ENCODE assay signal across 13 cellular contexts in the genomic region with DNA sequence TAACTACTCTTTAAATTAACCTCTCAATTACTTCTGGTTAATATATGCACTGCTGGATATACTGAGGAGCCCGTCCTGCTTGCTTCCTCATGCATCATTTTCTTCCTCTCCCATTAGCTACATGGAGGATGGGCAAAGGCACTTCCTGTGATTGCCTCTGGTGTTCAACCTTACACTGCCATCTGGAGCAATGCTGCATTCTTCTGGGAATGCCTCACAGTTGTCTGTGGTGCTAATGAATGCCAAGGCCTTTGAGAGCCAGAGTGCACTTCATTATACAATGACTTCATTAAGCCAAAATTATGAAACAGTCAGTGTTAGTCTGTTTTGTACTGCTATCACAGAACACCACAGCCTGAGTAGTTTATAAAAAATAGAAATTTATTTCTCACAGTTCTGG.
DNase-seq lines count a peak whose midpoint lies in the region; ATAC-seq and TF ChIP-seq lines count a peak whose summit lies in the region.
"Had no signal": no experiment of that assay in that cellular context is flagged by ENCODE, and none has a peak within 500 bp of the region (broad histone marks: within the 10 kb centered on the region; RNA-seq: fewer than 3 reads in every experiment).

No MANE protein-coding gene starts in this region.

- ATAC-seq in HG03025 (IDR thresholded peaks at IDR 0.05; ENCODE audit: low FRiP score, unreplicated experiment), result no peak
- ATAC-seq in WTC11, result no peak
- ATAC-seq in GM18868 (IDR thresholded peaks at IDR 0.05; ENCODE audit: unreplicated experiment), result no peak
- ATAC-seq: activated CD4-positive, alpha-beta T cell treated with anti-CD3 and anti-CD28 coated beads for 36 hours; HepG2; right cardiac atrium had no signal

- no peak overlapping the region for H3K4me3 Mint-ChIP-seq in WTC11
- H3K4me3 Mint-ChIP-seq: activated CD4-positive, alpha-beta T cell treated with anti-CD3 and anti-CD28 coated beads for 36 hours had no signal

- POLR2A ChIA-PET in WTC11 (lab: Charles Lee), result no interaction called here

- CTCF ChIA-PET in WTC11 (lab: Charles Lee), result no interaction called here

- no peaks in the 10 kb centered on the region for H3K27me3 Mint-ChIP-seq in WTC11 (ENCODE audit: low read depth)
- H3K27me3 Mint-ChIP-seq: activated CD4-positive, alpha-beta T cell treated with anti-CD3 and anti-CD28 coated beads for 36 hours had no signal

- peak; percentile 73 for DNase-seq in DMS 273 (lab: John Stamatoyannopoulos, UW; ENCODE audit: unreplicated experiment)
- peak; percentile 70 for DNase-seq in LHCN-M2 (ENCODE audit: low read depth)
- peak; percentile 32 to 39 for DNase-seq in cardiac fibroblast (ENCODE audit: low read depth in 2 of 2)
- peak; percentile 80 for DNase-seq in myocyte (ENCODE audit: low read depth)
- no peak for DNase-seq in DMS79 treated with DMSO at 0.1 percent for 48 hours (lab: John Stamatoyannopoulos, UW)
- DNase-seq in WTC11 (ENCODE audit: low spot score), result no peak
- DNase-seq: activated CD4-positive, alpha-beta T cell treated with anti-CD3 and anti-CD28 coated beads for 36 hours; NCI-H1436 treated with DMSO at 0.1 percent for 48 hours; right cardiac atrium; testis had no signal

- H3K27ac Mint-ChIP-seq in WTC11, result no peak overlapping the region
- H3K27ac Mint-ChIP-seq: activated CD4-positive, alpha-beta T cell treated with anti-CD3 and anti-CD28 coated beads for 36 hours had no signal

- H3K4me3 ChIP-seq in cardiac fibroblast (replicated peaks in 1 of 2; ENCODE audit: low read depth in 2 of 2, low read length in 2 of 2), result no peak overlapping the region
- H3K4me3 ChIP-seq: testis had no signal

- peaks cover 13% of the 10 kb centered on the region for H3K4me1 Mint-ChIP-seq in WTC11
- H3K4me1 Mint-ChIP-seq: activated CD4-positive, alpha-beta T cell treated with anti-CD3 and anti-CD28 coated beads for 36 hours had no signal

- TF ChIP-seq CTCF in cardiac fibroblast (IDR thresholded peaks at IDR 0.05; ENCODE audit: low read depth, low read length), result peak; percentile 17
- no peak for TF ChIP-seq CTCF in WTC11 (IDR thresholded peaks at IDR 0.05)

- peaks cover 8% of the 10 kb centered on the region for H3K9me3 Mint-ChIP-seq in WTC11

- H3K36me3 Mint-ChIP-seq in WTC11, result no peaks in the 10 kb centered on the region

TF ChIP-seq in WTC11, 78 proteins besides CTCF, POLR2A, EP300 and RAD21:
- TF ChIP-seq ZNF121 (CRISPR knock-in tag; IDR thresholded peaks at IDR 0.05) (no peak), IRF2 (CRISPR knock-in tag; IDR thresholded peaks at IDR 0.05; ENCODE audit: borderline replicate concordance, low read depth) (no peak), GRHL2 (CRISPR knock-in tag; IDR thresholded peaks at IDR 0.05; ENCODE audit: insufficient replicate concordance, severe bottlenecking) (no peak), KAT7 (CRISPR knock-in tag; IDR thresholded peaks at IDR 0.05; ENCODE audit: borderline replicate concordance) (no peak), OVOL2 (CRISPR knock-in tag; IDR thresholded peaks at IDR 0.05; ENCODE audit: borderline replicate concordance) (no peak), SMAD3 (CRISPR knock-in tag; IDR thresholded peaks at IDR 0.05; ENCODE audit: borderline replicate concordance) (no peak), GTF2I (CRISPR knock-in tag; conservative IDR thresholded peaks at IDR 0.05) (no peak), ZNF263 (CRISPR knock-in tag; IDR thresholded peaks at IDR 0.05; ENCODE audit: low read depth) (no peak), ZNF138 (CRISPR knock-in tag; conservative IDR thresholded peaks at IDR 0.05) (no peak), JAZF1 (CRISPR knock-in tag; IDR thresholded peaks at IDR 0.05) (no peak), E2F4 (CRISPR knock-in tag; IDR thresholded peaks at IDR 0.05; ENCODE audit: borderline replicate concordance, low read depth) (no peak), GABPB1 (CRISPR knock-in tag; IDR thresholded peaks at IDR 0.05) (no peak), ZNF396 (CRISPR knock-in tag; IDR thresholded peaks at IDR 0.05; ENCODE audit: borderline replicate concordance) (no peak)
- TF ChIP-seq, protein P1, sequence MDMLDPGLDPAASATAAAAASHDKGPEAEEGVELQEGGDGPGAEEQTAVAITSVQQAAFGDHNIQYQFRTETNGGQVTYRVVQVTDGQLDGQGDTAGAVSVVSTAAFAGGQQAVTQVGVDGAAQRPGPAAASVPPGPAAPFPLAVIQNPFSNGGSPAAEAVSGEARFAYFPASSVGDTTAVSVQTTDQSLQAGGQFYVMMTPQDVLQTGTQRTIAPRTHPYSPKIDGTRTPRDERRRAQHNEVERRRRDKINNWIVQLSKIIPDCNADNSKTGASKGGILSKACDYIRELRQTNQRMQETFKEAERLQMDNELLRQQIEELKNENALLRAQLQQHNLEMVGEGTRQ (CRISPR knock-in tag; IDR thresholded peaks at IDR 0.05), result no peak

Comparison
In these comparisons a context has a peak if more than half of its experiments do, and no peak if none do; other contexts are left out.
1. DNase-seq: peak in DMS 273 (single experiment), LHCN-M2 (single experiment), cardiac fibroblast (2 of 2) and myocyte (single experiment); none in DMS79 treated with DMSO at 0.1 percent for 48 hours (single experiment) and WTC11 (single experiment).